In the genomic region with DNA sequence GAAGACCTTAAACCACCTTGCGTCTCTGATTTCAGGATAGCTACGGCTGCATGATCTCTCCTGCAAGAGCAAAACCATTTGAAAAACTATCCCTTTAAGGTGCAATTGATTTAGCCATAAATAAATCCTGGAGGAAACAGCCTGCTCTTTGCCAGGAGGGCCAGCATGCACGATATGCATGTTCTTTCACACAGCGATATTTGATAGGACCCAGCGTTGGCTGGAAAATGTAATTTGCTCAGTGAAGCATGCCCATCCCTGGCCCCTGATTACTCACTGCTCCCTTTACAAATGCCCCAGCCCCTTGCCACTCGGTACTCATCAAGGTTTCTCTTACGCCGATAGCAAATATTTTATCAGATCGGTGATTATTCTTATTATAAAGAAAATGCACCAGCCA, we compare ENCODE assay signal across 13 cellular contexts.
A peak's percentile ranks its signal among the peaks of the same experiment; 100 is the strongest.
DNase-seq lines count a peak whose midpoint lies in the region; ATAC-seq, FAIRE-seq and TF ChIP-seq lines count a peak whose summit lies in the region.
"Had no signal": no experiment of that assay in that cellular context is flagged by ENCODE, and none has a peak within 500 bp of the region (broad histone marks: within the 10 kb centered on the region; RNA-seq: fewer than 3 reads in every experiment).

No MANE protein-coding gene starts in this region.

- H3K27ac ChIP-seq in WERI-Rb-1 (no peak overlapping the region), stomach (no peak overlapping the region)
- H3K27ac ChIP-seq in naive thymus-derived CD4-positive, alpha-beta T cell (ENCODE audit: low read depth, low read length): no peak overlapping the region
- H3K27ac ChIP-seq: upper lobe of left lung had no signal

- no peaks in the 10 kb centered on the region for H3K36me3 Mint-ChIP-seq in naive thymus-derived CD4-positive, alpha-beta T cell

- H3K27me3 ChIP-seq in BE2C (no peaks in the 10 kb centered on the region), WERI-Rb-1 (ENCODE audit: insufficient read depth, low read depth, severe bottlenecking) (no peaks in the 10 kb centered on the region), stomach (no peaks in the 10 kb centered on the region)
- no peaks in the 10 kb centered on the region for H3K27me3 ChIP-seq in naive thymus-derived CD4-positive, alpha-beta T cell (ENCODE audit: control insufficient read depth in 2 of 2, insufficient read depth in 2 of 2, low read length in 2 of 2)
- H3K27me3 ChIP-seq: upper lobe of left lung had no signal

- peaks cover 10% of the 10 kb centered on the region for H3K4me1 ChIP-seq in BE2C
- H3K4me1 ChIP-seq in stomach: peaks cover 0 to 7% (median 0%) of the 10 kb centered on the region in 4 donors
- no peaks in the 10 kb centered on the region for H3K4me1 ChIP-seq in naive thymus-derived CD4-positive, alpha-beta T cell (ENCODE audit: control insufficient read depth in 2 of 2, insufficient read depth in 2 of 2, low read length in 2 of 2)
- H3K4me1 ChIP-seq: upper lobe of left lung had no signal

- H3K27me3 Mint-ChIP-seq in naive thymus-derived CD4-positive, alpha-beta T cell: no peaks in the 10 kb centered on the region

- H3K4me1 Mint-ChIP-seq in naive thymus-derived CD4-positive, alpha-beta T cell: peaks cover 0 to 2% (median 0%) of the 10 kb centered on the region in 7 donors

- CTCF ChIA-PET in naive thymus-derived CD4-positive, alpha-beta T cell (lab: Charles Lee): no interaction called here

- H3K36me3 ChIP-seq in BE2C: no peaks in the 10 kb centered on the region
- no peaks in the 10 kb centered on the region for H3K36me3 ChIP-seq in WERI-Rb-1
- no peaks in the 10 kb centered on the region for H3K36me3 ChIP-seq in stomach
- H3K36me3 ChIP-seq in naive thymus-derived CD4-positive, alpha-beta T cell (ENCODE audit: control insufficient read depth in 2 of 3, insufficient read depth in 3 of 3, low read length in 3 of 3): no peaks in the 10 kb centered on the region
- H3K36me3 ChIP-seq: upper lobe of left lung had no signal

- no peak overlapping the region for H3K4me3 ChIP-seq in BE2C (ENCODE audit: low read depth, low read length)
- peak overlapping the region; percentile 13; the same call in 1 of the 2 replicates for H3K4me3 ChIP-seq in WERI-Rb-1 (ENCODE audit: low read depth, low read length)
- H3K4me3 ChIP-seq in stomach: no peak overlapping the region
- H3K4me3 ChIP-seq in naive thymus-derived CD4-positive, alpha-beta T cell (ENCODE audit: low read length): no peak overlapping the region
- H3K4me3 ChIP-seq: upper lobe of left lung had no signal

- no peak overlapping the region for H3K4me3 Mint-ChIP-seq in naive thymus-derived CD4-positive, alpha-beta T cell

- H3K9me3 Mint-ChIP-seq in naive thymus-derived CD4-positive, alpha-beta T cell: peaks cover 0 to 6% (median 0%) of the 10 kb centered on the region in 11 donors

- TF ChIP-seq CTCF in BE2C (IDR thresholded peaks at IDR 0.05; ENCODE audit: low read depth, low read length) (no peak), WERI-Rb-1 (IDR thresholded peaks at IDR 0.05; ENCODE audit: low read depth, low read length) (no peak), stomach (IDR thresholded peaks at IDR 0.05) (no peak)

- TF ChIP-seq EP300 in stomach (IDR thresholded peaks at IDR 0.05): no peak

- FAIRE-seq in H54 (lab: Jason Lieb, UNC): no peak

- no peak for ATAC-seq in naive thymus-derived CD4-positive, alpha-beta T cell

- intact Hi-C loops in stomach (cut with DNase I; ENCODE audit: low total_unique reads): no loop called here
- intact Hi-C loops in naive thymus-derived CD4-positive, alpha-beta T cell (cut with micrococcal nuclease): no loop called here

- H3K9me3 ChIP-seq in BE2C: no peaks in the 10 kb centered on the region
- H3K9me3 ChIP-seq in WERI-Rb-1 (ENCODE audit: severe bottlenecking): no peaks in the 10 kb centered on the region
- no peaks in the 10 kb centered on the region for H3K9me3 ChIP-seq in stomach
- no peaks in the 10 kb centered on the region for H3K9me3 ChIP-seq in naive thymus-derived CD4-positive, alpha-beta T cell (ENCODE audit: control insufficient read depth in 2 of 3, low read length in 3 of 3)
- H3K9me3 ChIP-seq: upper lobe of left lung had no signal

- TF ChIP-seq POLR2A in stomach (IDR thresholded peaks at IDR 0.05): no peak
- TF ChIP-seq POLR2A in H54 (IDR thresholded peaks at IDR 0.05; ENCODE audit: low read depth, low read length): no peak

- H3K27ac Mint-ChIP-seq in naive thymus-derived CD4-positive, alpha-beta T cell: no peak overlapping the region

- 76 to 94% (median 90%) methylated on average over 9 of the region's 9 CpGs for WGBS in stomach, 5 donors

- POLR2A ChIA-PET in naive thymus-derived CD4-positive, alpha-beta T cell (lab: Charles Lee): no interaction called here

- DNase-seq in BE2C (peak; percentile 80), NCI-H1105 (lab: John Stamatoyannopoulos, UW) (peak; percentile 79), NCI-H2196 treated with DMSO at 0.1 percent for 48 hours (lab: John Stamatoyannopoulos, UW; ENCODE audit: unreplicated experiment) (peak; percentile 73), WERI-Rb-1 (peak; percentile 11), stomach (no peak), H54 (ENCODE audit: insufficient read length, low spot score) (no peak), SW 1271 (lab: John Stamatoyannopoulos, UW) (no peak)
- no peak for DNase-seq in naive thymus-derived CD4-positive, alpha-beta T cell
- DNase-seq: activated CD4-positive, alpha-beta T cell treated with anti-CD3 and anti-CD28 coated beads, Interleukin-2, amount 50 U/mL, for 4 hours; foreskin fibroblast; stimulated activated CD4-positive, alpha-beta T cell treated with anti-CD3 and anti-CD28 coated beads, Interleukin-1b, Interleukin-23, amount 100 ng/mL, for 48 hours; stimulated activated CD8-positive, alpha-beta memory T cell treated with anti-CD3 and anti-CD28 coated beads, Interleukin-4, amount 100 ng/mL, for 48 hours; upper lobe of left lung had no signal

Comparison
In these comparisons a context has a peak if more than half of its experiments do, and no peak if none do; other contexts are left out.
1. DNase-seq: peak in BE2C (single experiment), NCI-H1105 (single experiment), NCI-H2196 treated with DMSO at 0.1 percent for 48 hours (single experiment) and WERI-Rb-1 (single experiment); none in stomach (single experiment), naive thymus-derived CD4-positive, alpha-beta T cell (0 of 9), H54 (single experiment) and SW 1271 (0 of 2).